16 cellular contexts compared by ENCODE assay signal in the genomic region with DNA sequence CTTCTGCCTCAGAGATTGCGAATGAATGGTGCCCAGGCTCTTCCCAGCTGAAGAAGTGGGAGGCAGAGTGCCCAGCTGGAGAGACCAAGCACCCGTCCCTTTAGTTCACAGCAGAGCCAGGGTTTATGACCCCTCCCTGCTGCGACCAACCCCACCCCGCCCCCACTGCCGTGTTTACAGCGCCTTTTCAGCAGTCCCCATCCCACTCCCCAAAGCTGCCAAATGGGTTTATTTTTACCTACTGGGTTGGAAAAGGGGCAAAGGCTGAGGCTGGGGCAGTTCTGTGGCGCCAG. TPM values are rescaled to one million over a fixed set of nuclear protein-coding genes. Genes with fewer than 3 reads are reported as not detected.
DNase-seq lines count a peak whose midpoint lies in the region; ATAC-seq, FAIRE-seq and TF ChIP-seq lines count a peak whose summit lies in the region.
"Had no signal": no experiment of that assay in that cellular context is flagged by ENCODE, and none has a peak within 500 bp of the region (broad histone marks: within the 10 kb centered on the region; RNA-seq: fewer than 3 reads in every experiment).

No MANE protein-coding gene starts in this region.

- no peaks in the 10 kb centered on the region for H3K9me3 Mint-ChIP-seq in natural killer cell treated with Interleukin-12 subunit alpha and Interleukin-12 subunit beta and Interleukin-15 and Interleukin-18, amount 100 ng/mL, for 72 hours
- H3K9me3 Mint-ChIP-seq: T-helper 1 cell treated with Interleukin-12 subunit alpha and Interleukin-12 subunit beta and Interleukin-4 antibody, amounts not matched to agents 30 μg/mL and 1 μg/mL, for 36 hours had no signal

- no peaks in the 10 kb centered on the region for H3K36me3 Mint-ChIP-seq in natural killer cell treated with Interleukin-12 subunit alpha and Interleukin-12 subunit beta and Interleukin-15 and Interleukin-18, amount 100 ng/mL, for 72 hours
- H3K36me3 Mint-ChIP-seq: activated CD8-positive, alpha-beta memory T cell treated with anti-CD3 and anti-CD28 coated beads, Interleukin-2, amount 10 ng/mL, durations not matched to agents 7 days and 5 days had no signal

- peaks cover 43% of the 10 kb centered on the region for H3K27me3 ChIP-seq in HUES64 (ENCODE audit: insufficient read depth, low read length)
- no peaks in the 10 kb centered on the region for H3K27me3 ChIP-seq in body of pancreas
- H3K27me3 ChIP-seq in small intestine (ENCODE audit: control insufficient read depth in 2 of 2, insufficient read depth in 2 of 2, low read length in 2 of 2), result no peaks in the 10 kb centered on the region
- peaks cover 7% of the 10 kb centered on the region for H3K27me3 ChIP-seq in colonic mucosa

- ATAC-seq in body of pancreas (peak; percentile 2), left lobe of liver (peak; percentile 32), esophagus mucosa (no peak)
- no peak for ATAC-seq in natural killer cell treated with Interleukin-12 subunit alpha and Interleukin-12 subunit beta and Interleukin-15 and Interleukin-18, amount 100 ng/mL, for 72 hours

- intact Hi-C loops in body of pancreas (cut with DNase I) (no loop called here), colonic mucosa (cut with DNase I) (no loop called here)

- H3K9ac ChIP-seq in HUES64 (ENCODE audit: low read depth, low read length) (no peak overlapping the region), colonic mucosa (ENCODE audit: low read depth in 2 of 2, low read length in 2 of 2) (no peak overlapping the region)
- H3K9ac ChIP-seq: GM23248 had no signal

- no peak overlapping the region for H3K4me3 Mint-ChIP-seq in natural killer cell treated with Interleukin-12 subunit alpha and Interleukin-12 subunit beta and Interleukin-15 and Interleukin-18, amount 100 ng/mL, for 72 hours
- H3K4me3 Mint-ChIP-seq: activated CD8-positive, alpha-beta memory T cell treated with anti-CD3 and anti-CD28 coated beads, Interleukin-2, amount 10 ng/mL, durations not matched to agents 7 days and 5 days; T-helper 1 cell treated with Interleukin-12 subunit alpha and Interleukin-12 subunit beta and Interleukin-4 antibody, amounts not matched to agents 30 μg/mL and 1 μg/mL, for 36 hours had no signal

- no peak for TF ChIP-seq POLR2A in body of pancreas (IDR thresholded peaks at IDR 0.05)

- H3K27me3 Mint-ChIP-seq in natural killer cell treated with Interleukin-12 subunit alpha and Interleukin-12 subunit beta and Interleukin-15 and Interleukin-18, amount 100 ng/mL, for 72 hours, result peaks cover 27 to 28% of the 10 kb centered on the region in 2 donors

- peaks cover 23 to 25% of the 10 kb centered on the region in 2 donors for H3K4me1 Mint-ChIP-seq in natural killer cell treated with Interleukin-12 subunit alpha and Interleukin-12 subunit beta and Interleukin-15 and Interleukin-18, amount 100 ng/mL, for 72 hours (ENCODE audit: low read depth in 2 of 2)

- DNase-seq in body of pancreas (peak in 1 of 4 donors; percentile 26), left lobe of liver (ENCODE audit: low spot score) (peak; percentile 58), small intestine (no peak), colonic mucosa (no peak)
- no peak for DNase-seq in natural killer cell treated with Interleukin-12 subunit alpha and Interleukin-12 subunit beta and Interleukin-15 and Interleukin-18, amount 100 ng/mL, for 72 hours (ENCODE audit: low spot score)
- DNase-seq: activated gamma-delta T cell, cortex of kidney, DMS153 had no signal

- H3K4me3 ChIP-seq in HUES64 (ENCODE audit: low read length) (peak overlapping the region; percentile 40), body of pancreas (no peak overlapping the region), small intestine (ENCODE audit: low read depth in 1 of 2, low read length in 2 of 2) (no peak overlapping the region), colonic mucosa (no peak overlapping the region)
- H3K4me3 ChIP-seq: GM23248, suprapubic skin had no signal

- H3K27ac Mint-ChIP-seq in natural killer cell treated with Interleukin-12 subunit alpha and Interleukin-12 subunit beta and Interleukin-15 and Interleukin-18, amount 100 ng/mL, for 72 hours, result no peak overlapping the region
- H3K27ac Mint-ChIP-seq: activated CD8-positive, alpha-beta memory T cell treated with anti-CD3 and anti-CD28 coated beads, Interleukin-2, amount 10 ng/mL, durations not matched to agents 7 days and 5 days; T-helper 1 cell treated with Interleukin-12 subunit alpha and Interleukin-12 subunit beta and Interleukin-4 antibody, amounts not matched to agents 30 μg/mL and 1 μg/mL, for 36 hours had no signal

- TF ChIP-seq CTCF in body of pancreas (IDR thresholded peaks at IDR 0.05) (no peak), colonic mucosa (IDR thresholded peaks at IDR 0.05) (no peak)

- H3K9me3 ChIP-seq in HUES64 (ENCODE audit: insufficient read depth, low read depth, low read length), result no peaks in the 10 kb centered on the region
- H3K9me3 ChIP-seq in body of pancreas, result no peaks in the 10 kb centered on the region
- no peaks in the 10 kb centered on the region for H3K9me3 ChIP-seq in small intestine (ENCODE audit: control insufficient read depth, low read depth)
- no peaks in the 10 kb centered on the region for H3K9me3 ChIP-seq in colonic mucosa
- H3K9me3 ChIP-seq: suprapubic skin had no signal

- H3K36me3 ChIP-seq in HUES64 (ENCODE audit: insufficient read depth, low read length) (no peaks in the 10 kb centered on the region), body of pancreas (replicated peaks in 1 of 2; ENCODE audit: insufficient read depth in 1 of 2, low read depth in 2 of 2) (no peaks in the 10 kb centered on the region), small intestine (ENCODE audit: control insufficient read depth in 2 of 2, insufficient read depth in 2 of 2, low read length in 2 of 2) (no peaks in the 10 kb centered on the region), colonic mucosa (no peaks in the 10 kb centered on the region)
- H3K36me3 ChIP-seq: suprapubic skin had no signal

- FAIRE-seq in small intestine (lab: Jason Lieb, UNC), result no peak
- FAIRE-seq: keratinocyte had no signal

- 42% methylated on average over 7 of the region's 7 CpGs for WGBS in HUES64
- 45 to 73% methylated on average over 7 of the region's 7 CpGs for WGBS in body of pancreas, 2 donors
- WGBS in small intestine, 3 donors, result 36 to 51% (median 47%) methylated on average over 7 of the region's 7 CpGs

- H3K4me1 ChIP-seq in HUES64 (ENCODE audit: insufficient read depth, low read length), result peaks cover 9% of the 10 kb centered on the region; the same call in 1 of the 2 replicates
- H3K4me1 ChIP-seq in body of pancreas, result peaks cover 50% of the 10 kb centered on the region
- H3K4me1 ChIP-seq in small intestine (ENCODE audit: control insufficient read depth in 2 of 2, insufficient read depth in 1 of 2, low read depth in 1 of 2, low read length in 1 of 2), result peaks cover 6 to 8% of the 10 kb centered on the region in 2 donors
- no peaks in the 10 kb centered on the region for H3K4me1 ChIP-seq in colonic mucosa

- no peak overlapping the region for H3K27ac ChIP-seq in HUES64 (ENCODE audit: low read depth, low read length)
- H3K27ac ChIP-seq in body of pancreas, result peak overlapping the region; percentile 75 to 88 (median 80)
- H3K27ac ChIP-seq in small intestine (ENCODE audit: low read depth in 1 of 2, low read length in 1 of 2), result peak overlapping the region; percentile 43 to 76
- no peak overlapping the region for H3K27ac ChIP-seq in colonic mucosa
- H3K27ac ChIP-seq: C4-2B, GM23248, suprapubic skin had no signal

RNA-seq across cellular contexts. Expression of gene DYRK3, which starts 23.6 kb away (rescaled TPM):
- polyA plus RNA-seq in HUES64 (2013, experiment 1 of 2), result 9.2 TPM
- 8.6 TPM for polyA plus RNA-seq in HUES64 (2013, experiment 2 of 2)
- total RNA-seq in body of pancreas (1 to 10 TPM; 1.6 to 4.7 TPM), left lobe of liver (4.4 TPM), esophagus mucosa (6.1 TPM), colonic mucosa (1 to 10 TPM in 1 of 2 donors, under 1 TPM in 1; 0.86 to 1.9 TPM)
- polyA plus RNA-seq in small intestine, result 1 to 10 TPM in 1 of 3 donors, under 1 TPM in 2; 0.45 to 1.7 (median 0.54) TPM
- total RNA-seq in natural killer cell treated with Interleukin-12 subunit alpha and Interleukin-12 subunit beta and Interleukin-15 and Interleukin-18, amount 100 ng/mL, for 72 hours, result 1 to 10 TPM; 5.6 to 8.8 TPM

RNA-seq across cellular contexts. Expression of gene MAPKAPK2, which starts 25.8 kb away (rescaled TPM):
- polyA plus RNA-seq in HUES64 (2013, experiment 1 of 2), result 38.0 TPM
- polyA plus RNA-seq in HUES64 (2013, experiment 2 of 2), result 44.5 TPM
- total RNA-seq in body of pancreas (10 to 100 TPM; 29.1 to 46.5 TPM), left lobe of liver (41.0 TPM), esophagus mucosa (47.3 TPM), colonic mucosa (10 to 100 TPM; 61.4 to 71.1 TPM)
- polyA plus RNA-seq in small intestine, result 10 to 100 TPM; 56.4 to 93.5 (median 85.0) TPM
- total RNA-seq in natural killer cell treated with Interleukin-12 subunit alpha and Interleukin-12 subunit beta and Interleukin-15 and Interleukin-18, amount 100 ng/mL, for 72 hours, result 100 to 1,000 TPM; 104 to 115 TPM

RNA-seq across cellular contexts. Expression of gene EIF2D, which starts 46.7 kb away (rescaled TPM):
- polyA plus RNA-seq in HUES64 (2013, experiment 1 of 2), result 23.0 TPM
- polyA plus RNA-seq in HUES64 (2013, experiment 2 of 2), result 26.9 TPM
- 10 to 100 TPM; 25.9 to 55.4 TPM for total RNA-seq in body of pancreas
- 19.2 TPM for total RNA-seq in left lobe of liver
- 10 to 100 TPM; 21.6 to 40.8 (median 22.6) TPM for polyA plus RNA-seq in small intestine
- 41.8 TPM for total RNA-seq in esophagus mucosa
- total RNA-seq in natural killer cell treated with Interleukin-12 subunit alpha and Interleukin-12 subunit beta and Interleukin-15 and Interleukin-18, amount 100 ng/mL, for 72 hours, result 10 to 100 TPM; 49.1 to 91.5 TPM
- 10 to 100 TPM; 39.2 to 45.0 TPM for total RNA-seq in colonic mucosa

Comparison
In these comparisons a context has a peak if more than half of its experiments do, and no peak if none do; other contexts are left out.
1. H3K27ac ChIP-seq: peak in body of pancreas (4 of 4) and small intestine (2 of 2); none in HUES64 (single experiment) and colonic mucosa (single experiment).
2. ATAC-seq: peak in body of pancreas (single experiment) and left lobe of liver (single experiment); none in esophagus mucosa (single experiment) and natural killer cell treated with Interleukin-12 subunit alpha and Interleukin-12 subunit beta and Interleukin-15 and Interleukin-18, amount 100 ng/mL, for 72 hours (0 of 2).